In genomic region chr9:86303316-86303975, GRCh38 we compare ENCODE assay signal across 11 cellular contexts.
DNase-seq lines count a peak whose midpoint lies in the region; ATAC-seq, FAIRE-seq and TF ChIP-seq lines count a peak whose summit lies in the region.
"Had no signal": no experiment of that assay in that cellular context is flagged by ENCODE, and none has a peak within 500 bp of the region (broad histone marks: within the 10 kb centered on the region; RNA-seq: fewer than 3 reads in every experiment).

No MANE protein-coding gene starts in this region.

- no peaks in the 10 kb centered on the region for H3K27me3 Mint-ChIP-seq in activated T-cell treated with anti-CD3 and anti-CD28 coated beads, Interleukin-2, amount 50 U/mL, for 24 hours
- no peaks in the 10 kb centered on the region for H3K27me3 Mint-ChIP-seq in stimulated activated naive B cell treated with anti-CD40 and anti-IgM and Interleukin-4, amounts not matched to agents 10 μg/mL and 1 μg/mL and 100 μg/mL, for 72 hours

- H3K27ac Mint-ChIP-seq in activated T-cell treated with anti-CD3 and anti-CD28 coated beads, Interleukin-2, amount 50 U/mL, for 24 hours = peak overlapping the region; percentile 95
- H3K27ac Mint-ChIP-seq in stimulated activated naive B cell treated with anti-CD40 and anti-IgM and Interleukin-4, amounts not matched to agents 10 μg/mL and 1 μg/mL and 100 μg/mL, for 72 hours = peak overlapping the region; percentile 32

- peaks cover 15% of the 10 kb centered on the region for H3K36me3 ChIP-seq in iPS-15b (ENCODE audit: control insufficient read depth, insufficient read depth, low read length)

- no peak for FAIRE-seq in D721Med (lab: Jason Lieb, UNC)
- FAIRE-seq: GM12878 had no signal

- H3K9ac ChIP-seq in iPS-15b (ENCODE audit: low read depth, low read length) = peak overlapping the region; percentile 48

- H3K9me3 ChIP-seq in iPS-15b (ENCODE audit: control insufficient read depth, insufficient read depth, low read length) = no peaks in the 10 kb centered on the region

- H3K4me1 ChIP-seq in iPS-15b (ENCODE audit: control insufficient read depth, insufficient read depth, low read length) = peaks cover 15% of the 10 kb centered on the region

- H3K4me3 ChIP-seq in iPS-15b (ENCODE audit: low read depth, low read length) = no peak overlapping the region
- H3K4me3 ChIP-seq: GM12878 had no signal

- no peaks in the 10 kb centered on the region for H3K27me3 ChIP-seq in iPS-15b (ENCODE audit: control insufficient read depth, insufficient read depth, low read length)

- TF ChIP-seq CTCF in D721Med (IDR thresholded peaks at IDR 0.05; ENCODE audit: insufficient read depth, missing control alignments) = no peak

- DNase-seq in activated CD8-positive, alpha-beta memory T cell treated with anti-CD3 and anti-CD28 coated beads for 4 hours (ENCODE audit: low read depth in 2 of 2) = peak; percentile 11 to 37
- no peak for DNase-seq in activated CD8-positive, alpha-beta memory T cell treated with anti-CD3 and anti-CD28 coated beads, Interleukin-2, amount 50 U/mL, for 48 hours
- no peak for DNase-seq in activated T-cell treated with anti-CD3 and anti-CD28 coated beads, Interleukin-2, amount 50 U/mL, for 24 hours
- no peak for DNase-seq in stimulated activated naive B cell treated with anti-CD40 and anti-IgM and Interleukin-4, amounts not matched to agents 10 μg/mL and 1 μg/mL and 100 μg/mL, for 72 hours
- DNase-seq in T-helper 9 cell = no peak
- DNase-seq in retina = no peak
- no peak for DNase-seq in D721Med (ENCODE audit: insufficient read length, low spot score)
- DNase-seq: midbrain, NCI-H2107 had no signal

- peak; percentile 53 to 80 for ATAC-seq in stimulated activated naive B cell treated with anti-CD40 and anti-IgM and Interleukin-4, amounts not matched to agents 10 μg/mL and 1 μg/mL and 100 μg/mL, for 72 hours (replicated peaks)
- ATAC-seq: GM12878 had no signal

- peaks cover 42% of the 10 kb centered on the region for H3K4me1 Mint-ChIP-seq in activated T-cell treated with anti-CD3 and anti-CD28 coated beads, Interleukin-2, amount 50 U/mL, for 24 hours (ENCODE audit: low read depth)
- H3K4me1 Mint-ChIP-seq in stimulated activated naive B cell treated with anti-CD40 and anti-IgM and Interleukin-4, amounts not matched to agents 10 μg/mL and 1 μg/mL and 100 μg/mL, for 72 hours = peaks cover 8 to 20% of the 10 kb centered on the region in 2 donors

- H3K36me3 Mint-ChIP-seq in activated T-cell treated with anti-CD3 and anti-CD28 coated beads, Interleukin-2, amount 50 U/mL, for 24 hours (ENCODE audit: low read depth) = peaks cover 90% of the 10 kb centered on the region
- H3K36me3 Mint-ChIP-seq in stimulated activated naive B cell treated with anti-CD40 and anti-IgM and Interleukin-4, amounts not matched to agents 10 μg/mL and 1 μg/mL and 100 μg/mL, for 72 hours = peaks cover 39 to 53% of the 10 kb centered on the region in 2 donors

- no peaks in the 10 kb centered on the region for H3K9me3 Mint-ChIP-seq in activated T-cell treated with anti-CD3 and anti-CD28 coated beads, Interleukin-2, amount 50 U/mL, for 24 hours
- no peaks in the 10 kb centered on the region for H3K9me3 Mint-ChIP-seq in stimulated activated naive B cell treated with anti-CD40 and anti-IgM and Interleukin-4, amounts not matched to agents 10 μg/mL and 1 μg/mL and 100 μg/mL, for 72 hours

- H3K4me3 Mint-ChIP-seq in activated T-cell treated with anti-CD3 and anti-CD28 coated beads, Interleukin-2, amount 50 U/mL, for 24 hours = peak overlapping the region; percentile 42
- no peak overlapping the region for H3K4me3 Mint-ChIP-seq in stimulated activated naive B cell treated with anti-CD40 and anti-IgM and Interleukin-4, amounts not matched to agents 10 μg/mL and 1 μg/mL and 100 μg/mL, for 72 hours

Comparison
In these comparisons a context has a peak if more than half of its experiments do, and no peak if none do; other contexts are left out.
1. DNase-seq: peak in activated CD8-positive, alpha-beta memory T cell treated with anti-CD3 and anti-CD28 coated beads for 4 hours (2 of 2); none in activated CD8-positive, alpha-beta memory T cell treated with anti-CD3 and anti-CD28 coated beads, Interleukin-2, amount 50 U/mL, for 48 hours (single experiment), activated T-cell treated with anti-CD3 and anti-CD28 coated beads, Interleukin-2, amount 50 U/mL, for 24 hours (single experiment), stimulated activated naive B cell treated with anti-CD40 and anti-IgM and Interleukin-4, amounts not matched to agents 10 μg/mL and 1 μg/mL and 100 μg/mL, for 72 hours (single experiment), T-helper 9 cell (single experiment), retina (single experiment) and D721Med (single experiment).